In the genomic region with DNA sequence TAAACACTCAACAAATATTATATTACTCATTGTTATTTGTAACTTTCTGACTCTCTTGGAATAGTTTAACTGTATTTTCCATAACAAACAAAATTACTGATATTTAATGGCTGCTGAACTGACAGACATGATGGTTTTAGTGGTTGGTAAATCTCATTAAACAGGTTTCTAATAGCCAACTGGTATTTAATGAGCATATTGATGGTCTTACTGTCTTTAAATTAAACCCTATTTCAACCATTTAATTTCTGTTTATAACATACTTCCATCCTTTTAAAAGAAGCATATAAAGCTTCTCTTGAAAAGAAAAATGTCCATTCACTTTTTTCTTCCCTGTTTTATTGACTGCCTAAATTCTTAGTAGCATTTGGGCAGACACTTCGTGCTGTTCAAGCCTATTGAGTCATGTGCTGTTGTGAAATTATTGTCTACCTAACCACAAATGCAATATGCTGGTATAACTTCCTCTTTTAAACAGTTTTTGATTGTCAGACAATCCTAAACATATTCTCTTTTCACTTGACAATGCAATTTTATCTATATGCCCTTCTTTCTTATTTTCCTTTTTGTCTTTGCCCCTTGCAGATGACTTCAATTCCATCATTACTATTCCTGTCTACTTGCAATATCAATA, we compare ENCODE assay signal across 9 cellular contexts.
A peak's percentile ranks its signal among the peaks of the same experiment; 100 is the strongest.
DNase-seq lines count a peak whose midpoint lies in the region; ATAC-seq and TF ChIP-seq lines count a peak whose summit lies in the region.
"Had no signal": no experiment of that assay in that cellular context is flagged by ENCODE, and none has a peak within 500 bp of the region (broad histone marks: within the 10 kb centered on the region; RNA-seq: fewer than 3 reads in every experiment).

No MANE protein-coding gene starts in this region.

- in situ Hi-C loops in mammary epithelial cell (cut with MboI; ENCODE audit: low sequenced_read_pairs in 2 of 2): loop anchor here in 1 of 2 donors (25.0 kb wide), 1 partner anchor 169 kb away; a partner anchor contains a TSS

- H2AFZ ChIP-seq in mammary epithelial cell (ENCODE audit: low read depth, low read length): no peak overlapping the region

- H3K27ac ChIP-seq in mammary epithelial cell (ENCODE audit: insufficient read depth, low read depth, low read length) (peak overlapping the region; percentile 32), vagina (no peak overlapping the region)

- H3K27me3 ChIP-seq in mammary epithelial cell (ENCODE audit: insufficient read depth, low read length): no peaks in the 10 kb centered on the region
- H3K27me3 ChIP-seq in vagina: no peaks in the 10 kb centered on the region

- 0% methylated on average over 1 of the region's 1 CpG for WGBS in mammary epithelial cell (ENCODE audit: low coverage, missing lambda C conversion rate)

- intact Hi-C loops in mammary epithelial cell (cut with micrococcal nuclease) (loop anchor here (1.0 kb wide), 1 partner anchor 164 kb away; a partner anchor contains a TSS), vagina (cut with DNase I) (no loop called here)

- peaks cover 31% of the 10 kb centered on the region for H3K4me1 ChIP-seq in mammary epithelial cell (ENCODE audit: insufficient read depth, low read length)
- peaks cover 16% of the 10 kb centered on the region for H3K4me1 ChIP-seq in vagina

- dilution Hi-C loops in mammary epithelial cell (cut with HindIII; ENCODE audit: low sequenced_read_pairs): no loop called here

- TF ChIP-seq CTCF in AG09319 (IDR thresholded peaks at IDR 0.05; ENCODE audit: low read depth, low read length) (no peak), mammary epithelial cell (conservative IDR thresholded peaks at IDR 0.05 in 1 of 2, IDR thresholded peaks at IDR 0.05 in 1 of 2; ENCODE audit: extremely low read depth in 1 of 2, insufficient read depth in 1 of 2, low read depth in 1 of 2, low read length in 2 of 2) (no peak), vagina (IDR thresholded peaks at IDR 0.05) (no peak)

- H3K9me3 ChIP-seq in mammary epithelial cell (replicated peaks; ENCODE audit: insufficient read depth, low read length): no peaks in the 10 kb centered on the region
- no peaks in the 10 kb centered on the region for H3K9me3 ChIP-seq in vagina

- H3K79me2 ChIP-seq in mammary epithelial cell (ENCODE audit: insufficient read depth, low read length): no peaks in the 10 kb centered on the region

- H3K4me3 ChIP-seq in mammary epithelial cell (replicated peaks in 1 of 3; ENCODE audit: insufficient read depth in 1 of 3, low read depth in 2 of 3, low read length in 3 of 3) (peak overlapping the region in 1 of 3 experiments; percentile 13), vagina (no peak overlapping the region)

- H4K20me1 ChIP-seq in mammary epithelial cell (ENCODE audit: insufficient read depth, low read length): no peaks in the 10 kb centered on the region

- no peak overlapping the region for H3K9ac ChIP-seq in mammary epithelial cell (ENCODE audit: insufficient read depth, low read length)

- peak; percentile 12 for DNase-seq in AG09319 (ENCODE audit: extremely low read depth, low read depth)
- DNase-seq in mammary epithelial cell: peak; percentile 71
- no peak for DNase-seq in vagina (ENCODE audit: extremely low spot score in 2 of 2)
- no peak for DNase-seq in erythroblast (lab: John Stamatoyannopoulos, UW)
- DNase-seq in activated CD4-positive, CD25-positive, alpha-beta regulatory T cell (lab: John Stamatoyannopoulos, UW): no peak
- no peak for DNase-seq in NCI-H146 treated with DMSO at 0.1 percent for 48 hours (lab: John Stamatoyannopoulos, UW; ENCODE audit: unreplicated experiment)
- DNase-seq: DMS79 had no signal

- H3K36me3 ChIP-seq in mammary epithelial cell (ENCODE audit: insufficient read depth, low read length) (no peaks in the 10 kb centered on the region), vagina (no peaks in the 10 kb centered on the region)

- peak overlapping the region; percentile 67 for H3K4me2 ChIP-seq in mammary epithelial cell (ENCODE audit: insufficient read depth, low read depth, low read length)

- TF ChIP-seq POLR2A in vagina (IDR thresholded peaks at IDR 0.05) (no peak), erythroblast (IDR thresholded peaks at IDR 0.05; ENCODE audit: low read length) (no peak)

- no TSS peak for BruUV-seq in mammary epithelial cell (replicated peaks; lab: Mats Ljungman, UMichigan)

- CTCF ChIA-PET in mammary epithelial cell (lab: Charles Lee; ENCODE audit: low non-redundant PET): no interaction called here

- ATAC-seq in GM19468 (IDR thresholded peaks at IDR 0.05; ENCODE audit: extremely low read depth, unreplicated experiment) (peak; percentile 61), HG03439 (IDR thresholded peaks at IDR 0.05; ENCODE audit: unreplicated experiment) (peak; percentile 66)

Comparison
In these comparisons a context has a peak if more than half of its experiments do, and no peak if none do; other contexts are left out.
1. DNase-seq: peak in AG09319 (single experiment) and mammary epithelial cell (single experiment); none in vagina (0 of 2), erythroblast (0 of 2), activated CD4-positive, CD25-positive, alpha-beta regulatory T cell (0 of 4) and NCI-H146 treated with DMSO at 0.1 percent for 48 hours (single experiment).